ENCODE assay signal across 13 cellular contexts in genomic region chr5:150298701-150299451, GRCh38. TPM values are rescaled to one million over a fixed set of nuclear protein-coding genes. Genes with fewer than 3 reads are reported as not detected.
A peak's percentile ranks its signal among the peaks of the same experiment; 100 is the strongest.
DNase-seq lines count a peak whose midpoint lies in the region; FAIRE-seq and TF ChIP-seq lines count a peak whose summit lies in the region.
"Had no signal": no experiment of that assay in that cellular context is flagged by ENCODE, and none has a peak within 500 bp of the region (broad histone marks: within the 10 kb centered on the region; RNA-seq: fewer than 3 reads in every experiment).

No MANE protein-coding gene starts in this region.

- H3K9ac ChIP-seq in neural progenitor cell: no peak overlapping the region
- no peak overlapping the region for H3K9ac ChIP-seq in MM.1S (ENCODE audit: low read length)
- H3K9ac ChIP-seq in kidney (ENCODE audit: low read length in 2 of 2): no peak overlapping the region

- no peak overlapping the region for H3K4me3 ChIP-seq in esophagus muscularis mucosa
- H3K4me3 ChIP-seq in neural progenitor cell: no peak overlapping the region
- H3K4me3 ChIP-seq in MM.1S (ENCODE audit: low read length): no peak overlapping the region
- no peak overlapping the region for H3K4me3 ChIP-seq in kidney (ENCODE audit: low read length in 2 of 2)
- H3K4me3 ChIP-seq: psoas muscle had no signal

- DNase-seq in D341Med (ENCODE audit: low spot score) (peak; percentile 78), RWPE1 (ENCODE audit: low spot score) (peak; percentile 95), esophagus muscularis mucosa (ENCODE audit: extremely low spot score) (no peak), neural progenitor cell (ENCODE audit: low spot score) (peak; percentile 24), putamen (ENCODE audit: low spot score) (no peak), MM.1S (no peak), kidney (no peak)
- DNase-seq in central memory CD4-positive, alpha-beta T cell: no peak
- DNase-seq: hypothalamus; NCI-H1694 treated with DMSO at 0.1 percent for 48 hours; psoas muscle; stimulated activated naive CD4-positive, alpha-beta T cell; T-helper 1 cell had no signal

- H3K9me3 ChIP-seq in esophagus muscularis mucosa (no peaks in the 10 kb centered on the region), neural progenitor cell (ENCODE audit: low read depth) (no peaks in the 10 kb centered on the region), MM.1S (replicated peaks; ENCODE audit: insufficient read depth, low read length) (no peaks in the 10 kb centered on the region), kidney (ENCODE audit: control insufficient read depth in 1 of 2, low read length in 2 of 2) (no peaks in the 10 kb centered on the region)
- H3K9me3 ChIP-seq: psoas muscle had no signal

- peaks cover 9% of the 10 kb centered on the region for H3K27me3 Mint-ChIP-seq in neural progenitor cell (ENCODE audit: insufficient read depth, low read depth)

- H2AFZ ChIP-seq in neural progenitor cell (replicated peaks) (no peak overlapping the region), MM.1S (ENCODE audit: low read length) (no peak overlapping the region)

- H3K4me1 ChIP-seq in esophagus muscularis mucosa: peaks cover 16 to 78% (median 70%) of the 10 kb centered on the region in 4 donors
- peaks cover 44% of the 10 kb centered on the region for H3K4me1 ChIP-seq in neural progenitor cell
- H3K4me1 ChIP-seq in MM.1S (ENCODE audit: low read length): peaks cover 14% of the 10 kb centered on the region
- H3K4me1 ChIP-seq in kidney (ENCODE audit: control insufficient read depth in 1 of 2, insufficient read depth in 1 of 2, low read depth in 1 of 2, low read length in 2 of 2): peaks cover 3 to 14% of the 10 kb centered on the region in 2 donors

- H3K27ac Mint-ChIP-seq in neural progenitor cell: no peak overlapping the region

- H3K79me2 ChIP-seq in neural progenitor cell (ENCODE audit: low read depth) (no peaks in the 10 kb centered on the region), MM.1S (ENCODE audit: low read length) (no peaks in the 10 kb centered on the region)

- 53% methylated on average over 10 of the region's 10 CpGs for WGBS in esophagus muscularis mucosa

- H3K9me3 Mint-ChIP-seq in neural progenitor cell: no peaks in the 10 kb centered on the region

- H3K27ac ChIP-seq in RWPE1 (peak overlapping the region; percentile 99), esophagus muscularis mucosa (replicated peaks in 1 of 4) (peak overlapping the region; percentile 55 to 83 (median 74)), neural progenitor cell (no peak overlapping the region), MM.1S (ENCODE audit: low read length) (no peak overlapping the region), kidney (ENCODE audit: low read depth in 2 of 2, low read length in 2 of 2) (no peak overlapping the region)
- H3K27ac ChIP-seq: psoas muscle had no signal

- peaks cover 46% of the 10 kb centered on the region for H3K4me1 Mint-ChIP-seq in neural progenitor cell

- CTCF ChIA-PET in RWPE1 (lab: Yijun Ruan, JAX): interaction anchor here (0.7 kb wide), 1 partner anchor 696 kb away, joined by 3 read pairs; no protein-coding TSS in a partner anchor

- no peak overlapping the region for H3K4me3 Mint-ChIP-seq in neural progenitor cell

- no peak for FAIRE-seq in kidney (lab: Jason Lieb, UNC)

- TF ChIP-seq EP300 in esophagus muscularis mucosa (IDR thresholded peaks at IDR 0.05): no peak

- TF ChIP-seq CTCF in RWPE1 (conservative IDR thresholded peaks at IDR 0.05; ENCODE audit: low read depth) (no peak), esophagus muscularis mucosa (IDR thresholded peaks at IDR 0.05) (no peak), neural progenitor cell (IDR thresholded peaks at IDR 0.05) (no peak), MM.1S (IDR thresholded peaks at IDR 0.05; ENCODE audit: low read length) (no peak), kidney (IDR thresholded peaks at IDR 0.05; ENCODE audit: borderline replicate concordance, extremely low read depth, insufficient read depth) (no peak)

- POLR2A ChIA-PET in RWPE1 (lab: Yijun Ruan, JAX; ENCODE audit: low non-redundant PET): no interaction called here

- H4K20me1 ChIP-seq in neural progenitor cell (ENCODE audit: low read depth) (no peaks in the 10 kb centered on the region), MM.1S (ENCODE audit: insufficient read depth, low read length) (no peaks in the 10 kb centered on the region)

- H3F3A ChIP-seq in neural progenitor cell (ENCODE audit: low read depth) (peaks cover 50% of the 10 kb centered on the region), MM.1S (ENCODE audit: insufficient read depth, low read length) (0 out of 2 replicates have a peak, but pooled peaks cover 3% of the 10 kb centered on the region)

- H3K36me3 Mint-ChIP-seq in neural progenitor cell: no peaks in the 10 kb centered on the region

- H3K27me3 ChIP-seq in esophagus muscularis mucosa: peaks cover 0 to 30% (median 0%) of the 10 kb centered on the region in 4 donors
- peaks cover 7% of the 10 kb centered on the region for H3K27me3 ChIP-seq in neural progenitor cell
- H3K27me3 ChIP-seq in MM.1S (replicated peaks; ENCODE audit: insufficient read depth, low read length): no peaks in the 10 kb centered on the region

- H3K9me2 ChIP-seq in MM.1S (replicated peaks; ENCODE audit: insufficient read depth, low read length): no peaks in the 10 kb centered on the region

- no peak for TF ChIP-seq POLR2A in esophagus muscularis mucosa (IDR thresholded peaks at IDR 0.05; ENCODE audit: low read depth)

- H3K36me3 ChIP-seq in esophagus muscularis mucosa (peaks cover 0 to 12% (median 4%) of the 10 kb centered on the region in 4 donors), neural progenitor cell (no peaks in the 10 kb centered on the region), MM.1S (replicated peaks; ENCODE audit: insufficient read depth, low read length) (no peaks in the 10 kb centered on the region), kidney (ENCODE audit: control insufficient read depth in 1 of 2, insufficient read depth in 2 of 2, low read length in 2 of 2) (no peaks in the 10 kb centered on the region)

- H3K4me2 ChIP-seq in neural progenitor cell (no peak overlapping the region), MM.1S (ENCODE audit: low read depth, low read length) (no peak overlapping the region)

- intact Hi-C loops in esophagus muscularis mucosa (cut with DNase I): no loop called here
- intact Hi-C loops in kidney (cut with DNase I): no loop called here

RNA-seq across cellular contexts. Expression of gene ARSI, which starts 3.8 kb away (rescaled TPM):
- total RNA-seq in esophagus muscularis mucosa: 10 to 100 TPM in 3 of 4 donors, 1 to 10 TPM in 1; 5.8 to 20.6 (median 10.1) TPM
- 4.2 and 13.1 TPM in 2 replicates for total RNA-seq in neural progenitor cell (ENCODE audit: low replicate concordance)
- 0.57 TPM for total RNA-seq in kidney
- 1.1 TPM for polyA plus RNA-seq in kidney (ENCODE audit: insufficient read depth, low read depth, low replicate concordance)
- polyA plus RNA-seq: psoas muscle had no signal

RNA-seq across cellular contexts. Expression of gene CAMK2A, which starts 9.3 kb away (rescaled TPM):
- total RNA-seq in esophagus muscularis mucosa (1 to 10 TPM; 2.5 to 8.0 (median 3.8) TPM), neural progenitor cell (ENCODE audit: low replicate concordance) (0.09 and 0.28 TPM in 2 replicates), kidney (0.28 TPM)
- 0.90 TPM for polyA plus RNA-seq in kidney (ENCODE audit: insufficient read depth, low read depth, low replicate concordance)

RNA-seq across cellular contexts. Expression of gene TCOF1, which starts 58.6 kb away (rescaled TPM):
- 10 to 100 TPM; 27.4 to 46.0 (median 36.3) TPM for total RNA-seq in esophagus muscularis mucosa
- 37.9 and 79.8 TPM in 2 replicates for total RNA-seq in neural progenitor cell (ENCODE audit: low replicate concordance)
- total RNA-seq in kidney: 23.5 TPM
- polyA plus RNA-seq in kidney (ENCODE audit: insufficient read depth, low read depth, low replicate concordance): 12.2 TPM

Comparison
In these comparisons a context has a peak if more than half of its experiments do, and no peak if none do; other contexts are left out.
1. DNase-seq: peak in D341Med (single experiment), RWPE1 (single experiment) and neural progenitor cell (single experiment); none in esophagus muscularis mucosa (single experiment), putamen (single experiment), MM.1S (single experiment), central memory CD4-positive, alpha-beta T cell (single experiment) and kidney (single experiment).
2. H3K27ac ChIP-seq: peak in RWPE1 (single experiment) and esophagus muscularis mucosa (4 of 4); none in neural progenitor cell (single experiment), MM.1S (single experiment) and kidney (0 of 2).